ENCODE assay signal across 19 cellular contexts in genomic region chr1:33092438-33092837, GRCh38. TPM values are rescaled to one million over a fixed set of nuclear protein-coding genes. Genes with fewer than 3 reads are reported as not detected.
DNase-seq lines count a peak whose midpoint lies in the region; ATAC-seq and TF ChIP-seq lines count a peak whose summit lies in the region.
"Had no signal": no experiment of that assay in that cellular context is flagged by ENCODE, and none has a peak within 500 bp of the region (broad histone marks: within the 10 kb centered on the region; RNA-seq: fewer than 3 reads in every experiment).

No MANE protein-coding gene starts in this region.

- in situ Hi-C loops in IMR-90 (cut with MboI; ENCODE audit: low sequenced_read_pairs), result loop anchor here (10.0 to 25.0 kb wide), 2 partner anchors 372 to 520 kb away; no protein-coding TSS in a partner anchor

- no peak overlapping the region; the same call in 1 of the 2 replicates for H2BK120ac ChIP-seq in IMR-90 (ENCODE audit: low read depth, low read length)

- no peak overlapping the region for H2AFZ ChIP-seq in IMR-90 (replicated peaks; ENCODE audit: low read length, poor library complexity)

- peaks cover 20% of the 10 kb centered on the region for H3K4me1 ChIP-seq in IMR-90 (ENCODE audit: control insufficient read depth, insufficient read depth, low read length)
- H3K4me1 ChIP-seq: A549 had no signal

- peaks cover 7% of the 10 kb centered on the region; the same call in 1 of the 2 replicates for H3K36me3 ChIP-seq in IMR-90 (ENCODE audit: control insufficient read depth, insufficient read depth, low read length)
- H3K36me3 ChIP-seq: MG63 had no signal

- H3K4me2 ChIP-seq in IMR-90 (ENCODE audit: low read depth, low read length), result no peak overlapping the region
- H3K4me2 ChIP-seq: A549 had no signal

- no peak overlapping the region for H3K23ac ChIP-seq in IMR-90 (ENCODE audit: low read depth, low read length)

- H3K27me3 ChIP-seq in IMR-90 (ENCODE audit: control insufficient read depth, insufficient read depth, low read length), result no peaks in the 10 kb centered on the region
- H3K27me3 ChIP-seq: MG63, SJSA1 had no signal

- no peak overlapping the region for H3K56ac ChIP-seq in IMR-90 (ENCODE audit: extremely low read depth, insufficient read depth, low read length)

- BruUV-seq in IMR-90 (replicated peaks; lab: Mats Ljungman, UMichigan), result no TSS peak

- POLR2A ChIA-PET in IMR-90 (lab: Charles Lee; ENCODE audit: unreplicated experiment), result no interaction called here

- H2BK15ac ChIP-seq in IMR-90 (ENCODE audit: low read depth, low read length), result no peak overlapping the region

- no peaks in the 10 kb centered on the region for H3K27me3 Mint-ChIP-seq in activated T-helper 17 cell treated with anti-CD3 and anti-CD28 coated beads, Interleukin-2, amount 50 U/mL, for 72 hours
- no peaks in the 10 kb centered on the region for H3K27me3 Mint-ChIP-seq in effector memory CD8-positive, alpha-beta T cell
- H3K27me3 Mint-ChIP-seq in nephron progenitor cell (ENCODE audit: low read depth, poor library complexity), result peaks cover 3% of the 10 kb centered on the region
- H3K27me3 Mint-ChIP-seq: CD4-positive, alpha-beta memory T cell had no signal

- H2BK20ac ChIP-seq in IMR-90 (ENCODE audit: low read depth, low read length), result no peak overlapping the region

- no peak for ATAC-seq in IMR-90 (ENCODE audit: low read depth)
- no peak for ATAC-seq in activated T-helper 17 cell treated with anti-CD3 and anti-CD28 coated beads, Interleukin-2, amount 50 U/mL, for 72 hours (replicated peaks)
- no peak for ATAC-seq in effector memory CD8-positive, alpha-beta T cell (replicated peaks)

- CTCF ChIA-PET in IMR-90 (lab: Yijun Ruan, JAX), result interaction anchor here (0.6 to 1.3 kb wide), 2 partner anchors 35 to 149 kb away, joined by 3 to 4 read pairs; no protein-coding TSS in a partner anchor

- H2AK9ac ChIP-seq in IMR-90 (replicated peaks; ENCODE audit: low read depth, low read length, poor library complexity), result peak overlapping the region; percentile 71

- H3K79me1 ChIP-seq in IMR-90 (ENCODE audit: low read depth in 1 of 2, low read length in 2 of 2), result peaks cover 3 to 52% of the 10 kb centered on the region in 2 experiments; a peak in 3 of 4 replicates

- no peak overlapping the region for H3K27ac ChIP-seq in IMR-90 (ENCODE audit: insufficient read depth, low read length)
- H3K27ac ChIP-seq: A549, SJSA1 had no signal

- H3K9me1 ChIP-seq in IMR-90 (ENCODE audit: insufficient read depth, low read length), result peaks cover 22% of the 10 kb centered on the region

- no peak overlapping the region for H4K5ac ChIP-seq in IMR-90 (ENCODE audit: low read depth, low read length)

- no peaks in the 10 kb centered on the region for H3K9me3 ChIP-seq in IMR-90 (ENCODE audit: control insufficient read depth, insufficient read depth, low read length)
- H3K9me3 ChIP-seq: A549, MG63, SJSA1 had no signal

- no peak for TF ChIP-seq CTCF in IMR-90 (conservative IDR thresholded peaks at IDR 0.05; ENCODE audit: low read depth, low read length)
- no peak for TF ChIP-seq CTCF in nephron progenitor cell (IDR thresholded peaks at IDR 0.05)

- no peaks in the 10 kb centered on the region for H3K9me3 Mint-ChIP-seq in activated T-helper 17 cell treated with anti-CD3 and anti-CD28 coated beads, Interleukin-2, amount 50 U/mL, for 72 hours
- H3K9me3 Mint-ChIP-seq in effector memory CD8-positive, alpha-beta T cell, result no peaks in the 10 kb centered on the region
- H3K9me3 Mint-ChIP-seq in nephron progenitor cell, result no peaks in the 10 kb centered on the region
- H3K9me3 Mint-ChIP-seq: CD4-positive, alpha-beta memory T cell had no signal

- no peak for TF ChIP-seq RAD21 in IMR-90 (IDR thresholded peaks at IDR 0.05; ENCODE audit: low read length)

- H3K4me3 ChIP-seq in IMR-90 (ENCODE audit: insufficient read depth, low read depth, low read length), result no peak overlapping the region
- H3K4me3 ChIP-seq: A549, MG63, SJSA1 had no signal

- intact Hi-C loops in IMR-90 (cut with micrococcal nuclease), result loop anchor here (10.0 kb wide), 2 partner anchors 272 to 388 kb away; partner anchors contain the start of gene SYNC

- dilution Hi-C loops in IMR-90 (cut with HindIII; ENCODE audit: low sequenced_read_pairs, unreplicated experiment), result no loop called here

- H3K4me3 Mint-ChIP-seq in activated T-helper 17 cell treated with anti-CD3 and anti-CD28 coated beads, Interleukin-2, amount 50 U/mL, for 72 hours, result no peak overlapping the region
- H3K4me3 Mint-ChIP-seq in effector memory CD8-positive, alpha-beta T cell, result no peak overlapping the region
- no peak overlapping the region for H3K4me3 Mint-ChIP-seq in nephron progenitor cell
- H3K4me3 Mint-ChIP-seq: CD4-positive, alpha-beta memory T cell had no signal

- H4K8ac ChIP-seq in IMR-90 (ENCODE audit: low read depth in 2 of 2, low read length in 2 of 2), result no peak overlapping the region; a peak in 1 of 4 replicates

- WGBS in IMR-90 (ENCODE audit: extremely low coverage in 2 of 2, insufficient read length in 1 of 2), 2 experiments, result 89% methylated on average over 4 of the region's 10 CpGs; no CpG with 5 or more reads in 1 of the 2 experiments

- no peak for TF ChIP-seq POLR2A in IMR-90 (IDR thresholded peaks at IDR 0.05; ENCODE audit: low read depth, low read length)

- H3K36me3 Mint-ChIP-seq in activated T-helper 17 cell treated with anti-CD3 and anti-CD28 coated beads, Interleukin-2, amount 50 U/mL, for 72 hours (ENCODE audit: low read depth), result no peaks in the 10 kb centered on the region
- no peaks in the 10 kb centered on the region for H3K36me3 Mint-ChIP-seq in effector memory CD8-positive, alpha-beta T cell (ENCODE audit: insufficient read depth)
- peaks cover 4% of the 10 kb centered on the region for H3K36me3 Mint-ChIP-seq in nephron progenitor cell (ENCODE audit: low read depth)
- H3K36me3 Mint-ChIP-seq: CD4-positive, alpha-beta memory T cell had no signal

- no peak overlapping the region for H3K4ac ChIP-seq in IMR-90 (ENCODE audit: low read depth, low read length)

- H3K9ac ChIP-seq in IMR-90 (ENCODE audit: low read depth, low read length), result no peak overlapping the region

- 0 out of 2 replicates have a peak overlapping the region, but pooled peaks have one; percentile 47 for H3K14ac ChIP-seq in IMR-90 (replicated peaks; ENCODE audit: low read depth, low read length)

- H3K4me1 Mint-ChIP-seq in activated T-helper 17 cell treated with anti-CD3 and anti-CD28 coated beads, Interleukin-2, amount 50 U/mL, for 72 hours, result peaks cover 14% of the 10 kb centered on the region
- H3K4me1 Mint-ChIP-seq in effector memory CD8-positive, alpha-beta T cell (ENCODE audit: low read depth in 2 of 2), result peaks cover 18 to 28% of the 10 kb centered on the region in 2 donors
- H3K4me1 Mint-ChIP-seq in nephron progenitor cell, result peaks cover 34% of the 10 kb centered on the region

- peak overlapping the region; percentile 46 for H2BK5ac ChIP-seq in IMR-90 (ENCODE audit: low read depth, low read length, poor library complexity, severe bottlenecking)

- no peaks in the 10 kb centered on the region for H4K20me1 ChIP-seq in IMR-90 (ENCODE audit: insufficient read depth, low read length)

- H2AK5ac ChIP-seq in IMR-90 (ENCODE audit: low read depth, low read length), result peak overlapping the region; percentile 37; the same call in 1 of the 2 replicates

- DNase-seq in IMR-90, result no peak
- no peak for DNase-seq in effector memory CD8-positive, alpha-beta T cell
- no peak for DNase-seq in nephron progenitor cell
- no peak for DNase-seq in NCI-H187 (lab: John Stamatoyannopoulos, UW)
- DNase-seq in activated T-cell treated with anti-CD3 and anti-CD28 coated beads for 4 hours, result no peak
- no peak for DNase-seq in AG08396 (ENCODE audit: low spot score)
- DNase-seq: C1 segment of cervical spinal cord; CD4-positive, alpha-beta memory T cell; COR-L47; GOT3; MG63; NCI-H146; NCI-H2029; Right ventricle myocardium superior; RPMI8226 had no signal

- no peak overlapping the region for H3K18ac ChIP-seq in IMR-90 (ENCODE audit: low read depth, low read length)

- peak overlapping the region; percentile 14 for H3K27ac Mint-ChIP-seq in activated T-helper 17 cell treated with anti-CD3 and anti-CD28 coated beads, Interleukin-2, amount 50 U/mL, for 72 hours
- H3K27ac Mint-ChIP-seq in effector memory CD8-positive, alpha-beta T cell, result peak overlapping the region; percentile 55 to 62
- H3K27ac Mint-ChIP-seq in nephron progenitor cell, result peak overlapping the region; percentile 66

- 0 out of 2 replicates have a peak overlapping the region, but pooled peaks have one; percentile 28 for H4K91ac ChIP-seq in IMR-90 (ENCODE audit: insufficient read depth, low read depth, low read length)

TF ChIP-seq in IMR-90, 13 proteins besides CTCF, POLR2A, EP300 and RAD21 (continues in another document):
- TF ChIP-seq MAFK (IDR thresholded peaks at IDR 0.05; ENCODE audit: low read depth, low read length) (no peak), RCOR1 (IDR thresholded peaks at IDR 0.05; ENCODE audit: insufficient replicate concordance, low read length) (no peak), CHD1 (IDR thresholded peaks at IDR 0.05; ENCODE audit: low read depth, low read length) (no peak), NFE2L2 (IDR thresholded peaks at IDR 0.05; ENCODE audit: low read depth, low read length) (no peak), SMC3 (IDR thresholded peaks at IDR 0.05; ENCODE audit: low read depth, low read length) (no peak)
- TF ChIP-seq, protein P1, sequence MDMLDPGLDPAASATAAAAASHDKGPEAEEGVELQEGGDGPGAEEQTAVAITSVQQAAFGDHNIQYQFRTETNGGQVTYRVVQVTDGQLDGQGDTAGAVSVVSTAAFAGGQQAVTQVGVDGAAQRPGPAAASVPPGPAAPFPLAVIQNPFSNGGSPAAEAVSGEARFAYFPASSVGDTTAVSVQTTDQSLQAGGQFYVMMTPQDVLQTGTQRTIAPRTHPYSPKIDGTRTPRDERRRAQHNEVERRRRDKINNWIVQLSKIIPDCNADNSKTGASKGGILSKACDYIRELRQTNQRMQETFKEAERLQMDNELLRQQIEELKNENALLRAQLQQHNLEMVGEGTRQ (IDR thresholded peaks at IDR 0.05; ENCODE audit: low read depth, low read length), result no peak

RNA-seq across cellular contexts. Expression of gene AZIN2, which starts 11.5 kb away (rescaled TPM):
- 2.2 and 4.7 TPM in 2 replicates for total RNA-seq in IMR-90 (2012; rRNA removed)
- polyA plus RNA-seq in IMR-90 (2012; rRNA removed), result 8.0 and 8.9 TPM in 2 replicates
- 7.5 and 10.8 TPM in 2 replicates for polyA plus RNA-seq in IMR-90 (2012; cell fraction: cytosol; rRNA removed)
- polyA plus RNA-seq in IMR-90 (2012; cell fraction: nucleus; rRNA removed; ENCODE audit: low replicate concordance), result 26.2 and 26.3 TPM in 2 replicates
- 1 to 10 TPM; 3.4 to 3.7 TPM for total RNA-seq in activated T-helper 17 cell treated with anti-CD3 and anti-CD28 coated beads, Interleukin-2, amount 50 U/mL, for 72 hours
- total RNA-seq: HT-29 had no signal

RNA-seq across cellular contexts. Expression of gene AK2, which starts 55.8 kb away (rescaled TPM):
- 118 and 168 TPM in 2 replicates for total RNA-seq in IMR-90 (2012; rRNA removed)
- 152 and 203 TPM in 2 replicates for polyA plus RNA-seq in IMR-90 (2012; rRNA removed)
- 77.4 and 134 TPM in 2 replicates for polyA plus RNA-seq in IMR-90 (2012; cell fraction: cytosol; rRNA removed)
- 53.9 and 195 TPM in 2 replicates for polyA plus RNA-seq in IMR-90 (2012; cell fraction: nucleus; rRNA removed; ENCODE audit: low replicate concordance)
- total RNA-seq in activated T-helper 17 cell treated with anti-CD3 and anti-CD28 coated beads, Interleukin-2, amount 50 U/mL, for 72 hours, result 100 to 1,000 TPM; 304 to 372 TPM

Comparison
In these comparisons a context has a peak if more than half of its experiments do, and no peak if none do; other contexts are left out.
1. H3K27ac Mint-ChIP-seq: peak in every context shown above with its lines; median percentile 66 in nephron progenitor cell; 58 in effector memory CD8-positive, alpha-beta T cell; 14 in activated T-helper 17 cell treated with anti-CD3 and anti-CD28 coated beads, Interleukin-2, amount 50 U/mL, for 72 hours.